2 cellular contexts compared by ENCODE assay signal in genomic region chr14:103526914-103527248, GRCh38.
TF ChIP-seq lines count a peak whose summit lies in the region.

No MANE protein-coding gene starts in this region.

TF ChIP-seq in H1, 55 proteins besides CTCF, POLR2A, EP300 and RAD21 (continues in another document):
- TF ChIP-seq EGR1 (IDR thresholded peaks at IDR 0.05; ENCODE audit: borderline replicate concordance, low read depth, low read length), result no peak
- TF ChIP-seq SRF (IDR thresholded peaks at IDR 0.05; ENCODE audit: low read depth, low read length), result no peak
- no peak for TF ChIP-seq PHF8 (conservative IDR thresholded peaks at IDR 0.05; ENCODE audit: low read depth, low read length)
- TF ChIP-seq SP1 (IDR thresholded peaks at IDR 0.05; ENCODE audit: low read depth, low read length), result no peak
- no peak for TF ChIP-seq KDM4A (IDR thresholded peaks at IDR 0.05; ENCODE audit: low read depth, low read length, severe bottlenecking)
- no peak for TF ChIP-seq NRF1 (IDR thresholded peaks at IDR 0.05; ENCODE audit: low read depth, low read length)
- TF ChIP-seq ASH2L (IDR thresholded peaks at IDR 0.05; ENCODE audit: low read length), result no peak
- no peak for TF ChIP-seq SP2 (IDR thresholded peaks at IDR 0.05; ENCODE audit: low read length)
- TF ChIP-seq, protein P1, sequence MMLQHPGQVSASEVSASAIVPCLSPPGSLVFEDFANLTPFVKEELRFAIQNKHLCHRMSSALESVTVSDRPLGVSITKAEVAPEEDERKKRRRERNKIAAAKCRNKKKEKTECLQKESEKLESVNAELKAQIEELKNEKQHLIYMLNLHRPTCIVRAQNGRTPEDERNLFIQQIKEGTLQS (IDR thresholded peaks at IDR 0.05; ENCODE audit: insufficient read depth, low read depth, low read length), result no peak
- TF ChIP-seq RFX5 (IDR thresholded peaks at IDR 0.05; ENCODE audit: borderline replicate concordance, low read depth, low read length), result no peak
- no peak for TF ChIP-seq GABPA (IDR thresholded peaks at IDR 0.05; ENCODE audit: borderline replicate concordance, insufficient read depth, low read length)
- no peak for TF ChIP-seq CHD7 (IDR thresholded peaks at IDR 0.05; ENCODE audit: insufficient replicate concordance, low read length)
- TF ChIP-seq TAF1 (IDR thresholded peaks at IDR 0.05; ENCODE audit: low read depth, low read length), result no peak
- TF ChIP-seq SIX5 (IDR thresholded peaks at IDR 0.05; ENCODE audit: low read depth, low read length), result no peak
- no peak for TF ChIP-seq SAP30 (IDR thresholded peaks at IDR 0.05; ENCODE audit: insufficient read depth, insufficient replicate concordance, low read length)
- no peak for TF ChIP-seq TBP (IDR thresholded peaks at IDR 0.05; ENCODE audit: low read depth, low read length)

TF ChIP-seq in HEK293T, 16 proteins besides CTCF, POLR2A, EP300 and RAD21:
- no peak for TF ChIP-seq FOXA1 (IDR thresholded peaks at IDR 0.05)
- no peak for TF ChIP-seq ARNT (IDR thresholded peaks at IDR 0.05)
- no peak for TF ChIP-seq CTBP1 (IDR thresholded peaks at IDR 0.05; ENCODE audit: borderline replicate concordance)
- no peak for TF ChIP-seq SP1 (IDR thresholded peaks at IDR 0.05)
- no peak for TF ChIP-seq L3MBTL2 (conservative IDR thresholded peaks at IDR 0.05)
- no peak for TF ChIP-seq BHLHE40 (IDR thresholded peaks at IDR 0.05; ENCODE audit: borderline replicate concordance)
- no peak for TF ChIP-seq SUZ12 (IDR thresholded peaks at IDR 0.05)
- TF ChIP-seq NFRKB (IDR thresholded peaks at IDR 0.05), result no peak
- no peak for TF ChIP-seq HDGF (IDR thresholded peaks at IDR 0.05; ENCODE audit: borderline replicate concordance)
